Comparison of ENCODE assay signal across 8 cellular contexts in the genomic region with DNA sequence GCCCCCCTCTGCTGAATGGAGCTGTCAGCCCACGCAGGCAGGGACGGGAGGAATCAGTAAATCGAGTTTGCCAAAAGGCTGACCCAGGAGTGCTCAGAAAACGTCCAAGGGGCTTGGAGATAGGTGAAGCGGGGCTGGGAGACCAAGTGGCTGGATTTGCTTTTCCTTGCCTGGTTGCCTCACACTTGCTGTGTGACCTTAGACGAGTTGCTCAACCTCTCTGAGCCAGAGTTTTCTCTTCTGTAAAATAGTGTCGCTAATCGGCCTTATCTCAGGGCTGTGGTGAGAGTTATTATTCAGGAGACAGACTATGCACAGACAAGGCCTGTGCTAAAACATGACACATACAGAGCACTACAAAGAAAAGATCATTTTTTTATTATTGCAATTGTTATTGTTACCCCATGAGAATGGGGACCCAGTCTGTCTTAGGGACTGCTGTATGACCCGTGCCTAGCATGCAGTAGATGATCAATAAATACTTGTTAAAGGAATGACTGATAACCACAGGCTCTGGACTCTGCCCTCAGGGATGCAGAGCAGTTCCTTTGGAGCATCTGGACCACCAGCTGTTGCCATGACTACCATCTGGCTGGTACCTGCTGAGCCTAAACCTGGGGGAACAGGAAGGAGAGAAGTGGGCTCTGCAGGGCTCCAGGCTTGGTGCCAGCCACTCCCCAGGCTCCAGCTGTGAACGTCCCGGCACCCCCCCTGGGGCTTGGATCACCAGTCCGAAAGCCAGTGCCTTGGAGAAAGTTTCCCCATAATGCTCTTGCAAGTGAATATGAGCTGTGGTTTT. TPM values are rescaled to one million over a fixed set of nuclear protein-coding genes. Genes with fewer than 3 reads are reported as not detected.
A peak's percentile ranks its signal among the peaks of the same experiment; 100 is the strongest.
DNase-seq lines count a peak whose midpoint lies in the region; ATAC-seq and TF ChIP-seq lines count a peak whose summit lies in the region.

No MANE protein-coding gene starts in this region.

- H4K20me1 ChIP-seq in SK-N-SH (ENCODE audit: insufficient read depth), result no peaks in the 10 kb centered on the region
- H4K20me1 ChIP-seq in SU-DHL-6 (ENCODE audit: low read depth, low read length), result no peaks in the 10 kb centered on the region

- no peak overlapping the region for H3K9ac ChIP-seq in SK-N-SH
- H3K9ac ChIP-seq in SU-DHL-6 (ENCODE audit: low read length), result no peak overlapping the region
- H3K9ac ChIP-seq in stomach smooth muscle (ENCODE audit: low read length in 2 of 2), result no peak overlapping the region

- CTCF ChIA-PET in SK-N-SH (lab: Yijun Ruan, JAX), result interaction anchor here (0.6 to 5.2 kb wide), 34 partner anchors 8 to 265 kb away, joined by 3 to 110 read pairs (median 5); a partner anchor contains a TSS

- DNase-seq in SK-N-SH, result peak; percentile 79
- peak in 1 of 3 donors; percentile 56 for DNase-seq in right cardiac atrium
- DNase-seq in ureter (ENCODE audit: low spot score), result no peak
- DNase-seq in GM13976 (ENCODE audit: low spot score), result no peak

- POLR2A ChIA-PET in SK-N-SH (lab: Yijun Ruan, JAX), result interaction anchor here (1.3 to 2.1 kb wide), 2 partner anchors 39 to 139 kb away, joined by 4 to 5 read pairs; a partner anchor contains a TSS

- H3K36me3 ChIP-seq in SK-N-SH (replicated peaks in 1 of 2; ENCODE audit: control insufficient read depth in 1 of 2, insufficient read depth in 2 of 2, low read length in 1 of 2) (no peaks in the 10 kb centered on the region), SU-DHL-6 (ENCODE audit: low read length) (no peaks in the 10 kb centered on the region), stomach smooth muscle (ENCODE audit: control insufficient read depth in 2 of 2, insufficient read depth in 2 of 2, low read length in 2 of 2) (no peaks in the 10 kb centered on the region)

- H3K27ac ChIP-seq in SK-N-SH (ENCODE audit: low read depth in 2 of 2, low read length in 1 of 2) (peak overlapping the region in 1 of 2 experiments; percentile 82; a peak in 2 of 4 replicates), SU-DHL-6 (ENCODE audit: low read depth, low read length) (no peak overlapping the region), right cardiac atrium (ENCODE audit: low read length) (no peak overlapping the region), stomach smooth muscle (ENCODE audit: low read length) (no peak overlapping the region)

- H3K4me2 ChIP-seq in SK-N-SH, result peak overlapping the region; percentile 80
- H3K4me2 ChIP-seq in SU-DHL-6 (ENCODE audit: low read depth, low read length, poor library complexity, severe bottlenecking), result peak overlapping the region; percentile 35

- no peaks in the 10 kb centered on the region for H3K9me2 ChIP-seq in SK-N-SH
- H3K9me2 ChIP-seq in SU-DHL-6 (replicated peaks; ENCODE audit: insufficient read depth, low read length), result no peaks in the 10 kb centered on the region

- H3K4me3 ChIP-seq in SK-N-SH (ENCODE audit: low read depth in 2 of 2, low read length in 1 of 2), result peak overlapping the region; percentile 45 to 49
- no peak overlapping the region for H3K4me3 ChIP-seq in SU-DHL-6 (ENCODE audit: insufficient read depth, low read length, poor library complexity, severe bottlenecking)
- peak overlapping the region; percentile 45 for H3K4me3 ChIP-seq in right cardiac atrium (ENCODE audit: low read length)
- peak overlapping the region; percentile 0 to 73 for H3K4me3 ChIP-seq in stomach smooth muscle (ENCODE audit: low read length in 2 of 2)

- TF ChIP-seq EP300 in SK-N-SH (IDR thresholded peaks at IDR 0.05; ENCODE audit: borderline replicate concordance in 1 of 2, low read depth in 1 of 2, low read length in 1 of 2), result no peak; a peak in 1 of 4 replicates

- WGBS in SK-N-SH (ENCODE audit: low lambda C conversion rate), result 14% methylated on average over 12 of the region's 12 CpGs
- whole genome bisulfite sequencing in right cardiac atrium, result 28% methylated on average over 12 of the region's 12 CpGs

- H3K9me3 ChIP-seq in SK-N-SH (no peaks in the 10 kb centered on the region), SU-DHL-6 (ENCODE audit: insufficient read depth, low read length) (no peaks in the 10 kb centered on the region), right cardiac atrium (ENCODE audit: control insufficient read depth, low read length) (no peaks in the 10 kb centered on the region), stomach smooth muscle (ENCODE audit: control insufficient read depth in 2 of 2, low read length in 2 of 2) (no peaks in the 10 kb centered on the region)

- intact Hi-C loops in right cardiac atrium (cut with DNase I), result loop anchor here in 3 of 4 donors (2.0 to 5.0 kb wide), 2 partner anchors 120 to 121 kb away; no protein-coding TSS in a partner anchor

- TF ChIP-seq CTCF in SK-N-SH (IDR thresholded peaks at IDR 0.05), result no peak
- no peak for TF ChIP-seq CTCF in SU-DHL-6 (IDR thresholded peaks at IDR 0.05; ENCODE audit: insufficient read depth, low read length, poor library complexity, severe bottlenecking)
- no peak for TF ChIP-seq CTCF in GM13976 (IDR thresholded peaks at IDR 0.05; ENCODE audit: borderline replicate concordance, control extremely low read depth, extremely low read depth, insufficient read depth, missing control alignments)

- no peak for TF ChIP-seq RAD21 in SK-N-SH (IDR thresholded peaks at IDR 0.05; ENCODE audit: low read length)

- H2AFZ ChIP-seq in SK-N-SH (ENCODE audit: low read depth), result 0 out of 2 replicates have a peak overlapping the region, but pooled peaks have one; percentile 59
- H2AFZ ChIP-seq in SU-DHL-6 (ENCODE audit: low read depth, low read length, severe bottlenecking), result no peak overlapping the region

- H3K27me3 ChIP-seq in SK-N-SH (ENCODE audit: insufficient read depth) (peaks cover 12% of the 10 kb centered on the region), SU-DHL-6 (ENCODE audit: low read length) (no peaks in the 10 kb centered on the region), right cardiac atrium (ENCODE audit: control insufficient read depth, insufficient read depth) (no peaks in the 10 kb centered on the region), stomach smooth muscle (ENCODE audit: control insufficient read depth in 1 of 2, insufficient read depth in 2 of 2, low read length in 2 of 2) (peaks cover 35 to 54% of the 10 kb centered on the region in 2 donors)

- H3F3A ChIP-seq in SK-N-SH (replicated peaks; ENCODE audit: insufficient read depth) (peaks cover 11% of the 10 kb centered on the region), SU-DHL-6 (ENCODE audit: insufficient read depth) (no peaks in the 10 kb centered on the region)

- ATAC-seq in SK-N-SH treated with all-trans-retinoic acid at 6 μM for 48 hours (no peak), right cardiac atrium (no peak), HG02938 (IDR thresholded peaks at IDR 0.05; ENCODE audit: unreplicated experiment) (no peak)

- H3K4me1 ChIP-seq in SK-N-SH (ENCODE audit: control insufficient read depth in 1 of 2, insufficient read depth in 2 of 2, low read depth in 1 of 2, low read length in 1 of 2) (peaks cover 6 to 37% of the 10 kb centered on the region in 2 experiments; a peak in 3 of 4 replicates), right cardiac atrium (ENCODE audit: control insufficient read depth, insufficient read depth, low read length) (peaks cover 3% of the 10 kb centered on the region), stomach smooth muscle (ENCODE audit: control insufficient read depth, insufficient read depth, low read length) (peaks cover 8% of the 10 kb centered on the region)

- H3K79me2 ChIP-seq in SK-N-SH (ENCODE audit: insufficient read depth), result no peaks in the 10 kb centered on the region
- no peaks in the 10 kb centered on the region for H3K79me2 ChIP-seq in SU-DHL-6 (ENCODE audit: insufficient read depth, low read length)

- in situ Hi-C loops in GM13976 (cut with MboI; ENCODE audit: low sequenced_read_pairs, unreplicated experiment), result loop anchor here (10.0 kb wide), 1 partner anchor 118 kb away; no protein-coding TSS in a partner anchor

TF ChIP-seq in SK-N-SH, 30 proteins besides CTCF, POLR2A, EP300 and RAD21 (continues in another document):
- TF ChIP-seq GATA2 (CRISPR knock-in tag; IDR thresholded peaks at IDR 0.05), result 0 out of 2 replicates have a peak, but pooled peaks have one; percentile 20

TF ChIP-seq in SK-N-SH treated with all-trans-retinoic acid at 6 μM for 48 hours, 23 proteins besides CTCF, POLR2A, EP300 and RAD21:
- TF ChIP-seq GLIS3 (CRISPR knock-in tag; IDR thresholded peaks at IDR 0.05) (no peak), BACH2 (CRISPR knock-in tag; IDR thresholded peaks at IDR 0.05; ENCODE audit: borderline replicate concordance) (no peak), PPARA (CRISPR knock-in tag; IDR thresholded peaks at IDR 0.05; ENCODE audit: borderline replicate concordance) (no peak), TCF4 (CRISPR knock-in tag; IDR thresholded peaks at IDR 0.05; ENCODE audit: borderline replicate concordance) (no peak), ZNF70 (CRISPR knock-in tag; IDR thresholded peaks at IDR 0.05) (no peak), ARNTL (CRISPR knock-in tag; IDR thresholded peaks at IDR 0.05; ENCODE audit: borderline replicate concordance, low read depth) (no peak)
- TF ChIP-seq, protein P1, sequence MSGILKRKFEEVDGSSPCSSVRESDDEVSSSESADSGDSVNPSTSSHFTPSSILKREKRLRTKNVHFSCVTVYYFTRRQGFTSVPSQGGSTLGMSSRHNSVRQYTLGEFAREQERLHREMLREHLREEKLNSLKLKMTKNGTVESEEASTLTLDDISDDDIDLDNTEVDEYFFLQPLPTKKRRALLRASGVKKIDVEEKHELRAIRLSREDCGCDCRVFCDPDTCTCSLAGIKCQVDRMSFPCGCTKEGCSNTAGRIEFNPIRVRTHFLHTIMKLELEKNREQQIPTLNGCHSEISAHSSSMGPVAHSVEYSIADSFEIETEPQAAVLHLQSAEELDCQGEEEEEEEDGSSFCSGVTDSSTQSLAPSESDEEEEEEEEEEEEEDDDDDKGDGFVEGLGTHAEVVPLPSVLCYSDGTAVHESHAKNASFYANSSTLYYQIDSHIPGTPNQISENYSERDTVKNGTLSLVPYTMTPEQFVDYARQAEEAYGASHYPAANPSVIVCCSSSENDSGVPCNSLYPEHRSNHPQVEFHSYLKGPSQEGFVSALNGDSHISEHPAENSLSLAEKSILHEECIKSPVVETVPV (CRISPR knock-in tag; IDR thresholded peaks at IDR 0.05), result no peak

RNA-seq across cellular contexts. Expression of a gene that starts 0.9 kb away (rescaled TPM):
- polyA plus RNA-seq in SK-N-SH (2012; rRNA removed) (0.02 and 0.10 TPM in 2 replicates), right cardiac atrium (0.70 TPM)
- 0.01 TPM in 2 replicates for polyA plus RNA-seq in SK-N-SH (2012; cell fraction: cytosol; rRNA removed)
- 0.05 and 0.08 TPM in 2 replicates for polyA plus RNA-seq in SK-N-SH (2012; cell fraction: nucleus; rRNA removed)
- total RNA-seq in right cardiac atrium (1 to 10 TPM in 3 of 4 donors, under 1 TPM in 1; 0.65 to 1.3 (median 1.1) TPM), ureter (3.4 TPM)

RNA-seq across cellular contexts. Expression of a gene that starts 31.4 kb away (rescaled TPM):
- polyA plus RNA-seq in SK-N-SH (2012; rRNA removed) (0.05 TPM in 2 replicates), right cardiac atrium (102 TPM)
- polyA plus RNA-seq in SK-N-SH (2012; cell fraction: cytosol; rRNA removed), result 0.08 and 0.17 TPM in 2 replicates
- polyA plus RNA-seq in SK-N-SH (2012; cell fraction: nucleus; rRNA removed), result 0.20 and 0.25 TPM in 2 replicates
- total RNA-seq in right cardiac atrium (100 to 1,000 TPM in 1 of 4 donors, 10 to 100 TPM in 3; 85.2 to 292 (median 98.2) TPM), ureter (1.1 TPM)

Comparison
In these comparisons a context has a peak if more than half of its experiments do, and no peak if none do; other contexts are left out.
1. RNA of a gene that starts 31.4 kb away (total RNA-seq): 85.2 to 292 TPM in right cardiac atrium; 1.1 TPM in ureter (single experiment); every median in the first group is over 10 times any median in the second.